1 cellular context compared by ENCODE assay signal in genomic region chr3:152268501-152269422, GRCh38.
TF ChIP-seq lines count a peak whose summit lies in the region.

TSS of gene MBNL1 (plus strand) at chr3:152268929. CDS start at chr3:152300194, 31,265 bp downstream.

TF ChIP-seq in K562, 482 proteins besides CTCF, POLR2A, EP300 and RAD21 (continued from another document and continues in another):
- no peak; the same call in 1 of the 2 replicates for TF ChIP-seq PKNOX1 (IDR thresholded peaks at IDR 0.05)
- TF ChIP-seq GABPB2 (CRISPR knock-in tag; conservative IDR thresholded peaks at IDR 0.05): no peak
- no peak for TF ChIP-seq NFXL1 (CRISPR knock-in tag; IDR thresholded peaks at IDR 0.05)
- TF ChIP-seq FOXO4 (CRISPR knock-in tag; IDR thresholded peaks at IDR 0.05): no peak
- peak in 1 of 3 experiments; percentile 90 for TF ChIP-seq YY1 (IDR thresholded peaks at IDR 0.05; ENCODE audit: borderline replicate concordance in 1 of 3, control insufficient read depth in 1 of 3, extremely low read depth in 1 of 3, insufficient read depth in 3 of 3, insufficient read length in 1 of 3, insufficient replicate concordance in 2 of 3, low read depth in 1 of 3, low read length in 2 of 3)
- no peak for TF ChIP-seq MXI1 (IDR thresholded peaks at IDR 0.05; ENCODE audit: low read depth, low read length)
- no peak for TF ChIP-seq FOXJ3 (CRISPR knock-in tag; IDR thresholded peaks at IDR 0.05)
- TF ChIP-seq OTX1 (CRISPR knock-in tag; IDR thresholded peaks at IDR 0.05): no peak
- no peak for TF ChIP-seq ZNF347 (CRISPR knock-in tag; IDR thresholded peaks at IDR 0.05; ENCODE audit: low read depth)
- TF ChIP-seq ZBTB1 (CRISPR knock-in tag; IDR thresholded peaks at IDR 0.05; ENCODE audit: borderline replicate concordance, low read depth): peak; percentile 84
- TF ChIP-seq TFAM (CRISPR knock-in tag; conservative IDR thresholded peaks at IDR 0.05): no peak
- peak; percentile 76 for TF ChIP-seq ZNF384 (IDR thresholded peaks at IDR 0.05; ENCODE audit: low read depth, low read length)
- TF ChIP-seq CREB1 (IDR thresholded peaks at IDR 0.05): 0 out of 2 replicates have a peak, but pooled peaks have one; percentile 24
- TF ChIP-seq CREB1 (CRISPR knock-in tag; IDR thresholded peaks at IDR 0.05): no peak; the same call in 1 of the 2 replicates
- no peak for TF ChIP-seq ZNF280B (CRISPR knock-in tag; IDR thresholded peaks at IDR 0.05)
- 0 out of 2 replicates have a peak, but pooled peaks have one; percentile 54 for TF ChIP-seq ZBTB9 (CRISPR knock-in tag; IDR thresholded peaks at IDR 0.05)
- TF ChIP-seq NFE2 (IDR thresholded peaks at IDR 0.05; ENCODE audit: low read depth): no peak
- TF ChIP-seq TEAD4 (IDR thresholded peaks at IDR 0.05; ENCODE audit: low read length): peak; percentile 58; the same call in 1 of the 2 replicates
- TF ChIP-seq TEAD4 (CRISPR knock-in tag; IDR thresholded peaks at IDR 0.05; ENCODE audit: borderline replicate concordance): no peak
- 0 out of 2 replicates have a peak, but pooled peaks have one; percentile 19 for TF ChIP-seq ZNF75A (CRISPR knock-in tag; IDR thresholded peaks at IDR 0.05)
- TF ChIP-seq FOSL1 (tag; conservative IDR thresholded peaks at IDR 0.05): no peak
- peak in 1 of 2 experiments; percentile 31; a peak in 1 of 4 replicates for TF ChIP-seq ARNT (IDR thresholded peaks at IDR 0.05)
- TF ChIP-seq ESRRA (IDR thresholded peaks at IDR 0.05; ENCODE audit: borderline replicate concordance, low read depth): no peak
- TF ChIP-seq ZBTB34 (CRISPR knock-in tag; IDR thresholded peaks at IDR 0.05): no peak
- TF ChIP-seq MECOM (CRISPR knock-in tag; IDR thresholded peaks at IDR 0.05): no peak
- no peak for TF ChIP-seq ZZZ3 (IDR thresholded peaks at IDR 0.05)
- 0 out of 2 replicates have a peak, but pooled peaks have one; percentile 28 for TF ChIP-seq GATA2 (CRISPR knock-in tag; IDR thresholded peaks at IDR 0.05)
- TF ChIP-seq ZBTB11 (CRISPR knock-in tag; IDR thresholded peaks at IDR 0.05): peak in 2 of 3 experiments; percentile 35 to 37; a peak in 1 of 6 replicates
- TF ChIP-seq BRD9 (IDR thresholded peaks at IDR 0.05; ENCODE audit: low read depth, partially characterized antibody): peak; percentile 25
- TF ChIP-seq MLX (CRISPR knock-in tag; conservative IDR thresholded peaks at IDR 0.05): 0 out of 4 replicates have a peak, but pooled peaks of 1 of the 2 experiments have one; percentile 49
- TF ChIP-seq FOXP4 (CRISPR knock-in tag; IDR thresholded peaks at IDR 0.05; ENCODE audit: borderline replicate concordance): 0 out of 2 replicates have a peak, but pooled peaks have one; percentile 65
- no peak for TF ChIP-seq EHMT2 (IDR thresholded peaks at IDR 0.05)
- TF ChIP-seq SMARCE1 (IDR thresholded peaks at IDR 0.05): 0 out of 2 replicates have a peak, but pooled peaks have one; percentile 18
- no peak for TF ChIP-seq SREBF2 (CRISPR knock-in tag; IDR thresholded peaks at IDR 0.05)
- TF ChIP-seq RBM22 (IDR thresholded peaks at IDR 0.05; ENCODE audit: low read depth, low read length, poor library complexity, severe bottlenecking): peak; percentile 91
- no peak for TF ChIP-seq SAFB2 (IDR thresholded peaks at IDR 0.05; ENCODE audit: borderline replicate concordance, low read depth, low read length, severe bottlenecking)
- TF ChIP-seq SRSF9 (IDR thresholded peaks at IDR 0.05; ENCODE audit: borderline replicate concordance, low read depth, low read length): no peak
- TF ChIP-seq ERF (CRISPR knock-in tag; IDR thresholded peaks at IDR 0.05): peak; percentile 29
- TF ChIP-seq FOXK1 (CRISPR knock-in tag; IDR thresholded peaks at IDR 0.05; ENCODE audit: borderline replicate concordance): no peak
- TF ChIP-seq TARDBP (IDR thresholded peaks at IDR 0.05): no peak
- TF ChIP-seq TBP (optimal IDR thresholded peaks at IDR 0.05; ENCODE audit: low read depth, low read length): peak; percentile 94
- no peak for TF ChIP-seq SMAD2 (IDR thresholded peaks at IDR 0.05; ENCODE audit: low read depth, low read length)
- no peak for TF ChIP-seq NCOA4 (IDR thresholded peaks at IDR 0.05; ENCODE audit: partially characterized antibody)
- no peak for TF ChIP-seq IRF2 (CRISPR knock-in tag; IDR thresholded peaks at IDR 0.05)
- no peak for TF ChIP-seq DMBX1 (CRISPR knock-in tag; IDR thresholded peaks at IDR 0.05; ENCODE audit: borderline replicate concordance)
- peak; percentile 37; the same call in 1 of the 2 replicates for TF ChIP-seq NBN (IDR thresholded peaks at IDR 0.05; ENCODE audit: low read depth)
- TF ChIP-seq NCOA1 (IDR thresholded peaks at IDR 0.05; ENCODE audit: low read depth): no peak
- no peak for TF ChIP-seq TSHZ1 (CRISPR knock-in tag; IDR thresholded peaks at IDR 0.05)
- TF ChIP-seq SMAD3 (CRISPR knock-in tag; conservative IDR thresholded peaks at IDR 0.05): 0 out of 2 replicates have a peak, but pooled peaks have one; percentile 53
